In genomic region chr2:48277153-48277552, GRCh38 we compare ENCODE assay signal across 21 cellular contexts.
"Had no signal": no experiment of that assay in that cellular context is flagged by ENCODE, and none has a peak within 500 bp of the region (broad histone marks: within the 10 kb centered on the region; RNA-seq: fewer than 3 reads in every experiment).

No MANE protein-coding gene starts in this region.

- DNase-seq: colonic mucosa; dermis blood vessel endothelial cell; effector CD4-positive, alpha-beta T cell; endodermal cell; gastrocnemius medialis; heart right ventricle; hypothalamus; islet precursor cell; mammary epithelial cell; naive thymus-derived CD4-positive, alpha-beta T cell; nephron progenitor cell; stimulated activated CD4-positive, alpha-beta T cell treated with anti-CD3 and anti-CD28 coated beads, Interleukin-2, amount 100 ng/mL, for 48 hours; stimulated activated naive CD8-positive, alpha-beta T cell treated with anti-CD3 and anti-CD28 coated beads, Interleukin-15, Interleukin-2, amounts not matched to agents 100 U/mL and 50 U/mL, for 24 hours; thyroid gland had no signal

- H3K4me3 ChIP-seq: colonic mucosa, gastrocnemius medialis, heart right ventricle, right atrium auricular region, smooth muscle cell, suprapubic skin, thyroid gland had no signal

- H3K27ac ChIP-seq: colonic mucosa, gastrocnemius medialis, heart right ventricle, right atrium auricular region, suprapubic skin, thyroid gland had no signal

- FAIRE-seq: endothelial cell of umbilical vein, urothelium cell line had no signal

- H3K27me3 ChIP-seq: colonic mucosa, gastrocnemius medialis, heart right ventricle, right atrium auricular region, suprapubic skin, thyroid gland had no signal

- H3K27me3 Mint-ChIP-seq: naive thymus-derived CD4-positive, alpha-beta T cell; type B pancreatic cell had no signal

- H3K4me3 Mint-ChIP-seq: endodermal cell; naive thymus-derived CD4-positive, alpha-beta T cell; nephron progenitor cell; type B pancreatic cell had no signal

- H3K9me3 ChIP-seq: colonic mucosa, thyroid gland had no signal

- ATAC-seq: gastrocnemius medialis; heart right ventricle; left lobe of liver; naive thymus-derived CD4-positive, alpha-beta T cell; stimulated activated naive CD8-positive, alpha-beta T cell treated with anti-CD3 and anti-CD28 coated beads, Interleukin-15, Interleukin-2, amounts not matched to agents 100 U/mL and 50 U/mL, for 24 hours had no signal

- H3K36me3 ChIP-seq: colonic mucosa, gastrocnemius medialis, heart right ventricle, right atrium auricular region, suprapubic skin, thyroid gland had no signal

- H3K27ac Mint-ChIP-seq: endodermal cell; naive thymus-derived CD4-positive, alpha-beta T cell; nephron progenitor cell; type B pancreatic cell had no signal

- H3K4me1 Mint-ChIP-seq: nephron progenitor cell had no signal

- H3K4me1 ChIP-seq: colonic mucosa, heart right ventricle, right atrium auricular region, suprapubic skin, thyroid gland had no signal
